Comparison of ENCODE assay signal across 8 cellular contexts in genomic region chr6:143337201-143337949, GRCh38.
DNase-seq lines count a peak whose midpoint lies in the region; ATAC-seq, FAIRE-seq and TF ChIP-seq lines count a peak whose summit lies in the region.

No MANE protein-coding gene starts in this region.

- TF ChIP-seq EP300 in H1 (IDR thresholded peaks at IDR 0.05; ENCODE audit: borderline replicate concordance in 1 of 2, low read depth in 2 of 2, low read length in 2 of 2) = no peak

- no peak overlapping the region for H4K8ac ChIP-seq in H1 (ENCODE audit: extremely low read depth, insufficient read depth, low read length)

- no peak overlapping the region for H4K91ac ChIP-seq in H1 (replicated peaks; ENCODE audit: insufficient read length, low read length)

- no peak overlapping the region for H2BK20ac ChIP-seq in H1 (ENCODE audit: low read length)

- H3K4me2 ChIP-seq in DND-41 (ENCODE audit: insufficient read depth, low read length) (no peak overlapping the region), H1 (ENCODE audit: insufficient read depth in 1 of 2, low read depth in 2 of 2, low read length in 2 of 2) (no peak overlapping the region)

- H3K4me1 ChIP-seq in DND-41 (ENCODE audit: insufficient read depth, low read length) (no peaks in the 10 kb centered on the region), H1 (replicated peaks in 1 of 4; ENCODE audit: control insufficient read depth in 3 of 4, insufficient read depth in 4 of 4, low read length in 3 of 4) (no peaks in the 10 kb centered on the region; a peak in 1 of 7 replicates), pancreas (no peaks in the 10 kb centered on the region)

- H3K4ac ChIP-seq in H1 (replicated peaks; ENCODE audit: insufficient read length, low read depth, low read length) = no peak overlapping the region

- peak; percentile 90 to 91 for TF ChIP-seq RAD21 in H1 (IDR thresholded peaks at IDR 0.05 in 1 of 2, conservative IDR thresholded peaks at IDR 0.05 in 1 of 2; ENCODE audit: low read depth in 2 of 2, low read length in 2 of 2)

- POLR2A ChIA-PET in H1 (lab: Charles Lee; ENCODE audit: partially characterized antibody) = no interaction called here

- peak; percentile 70 for TF ChIP-seq CTCF in DND-41 (IDR thresholded peaks at IDR 0.05; ENCODE audit: borderline replicate concordance, extremely low read depth, low read length, poor library complexity, severe bottlenecking)
- peak; percentile 92 to 99 (median 98) for TF ChIP-seq CTCF in H1 (IDR thresholded peaks at IDR 0.05; ENCODE audit: control extremely low read depth in 1 of 3, insufficient read depth in 1 of 3, low read depth in 1 of 3, low read length in 3 of 3)
- TF ChIP-seq CTCF in pancreas (IDR thresholded peaks at IDR 0.05) = peak in 2 of 4 donors; percentile 22 to 32

- DNase-seq in DND-41 = peak; percentile 57
- peak; percentile 28 for DNase-seq in activated CD4-positive, CD25-positive, alpha-beta regulatory T cell treated with anti-CD3 and anti-CD28 coated beads, Interleukin-2, amount 50 U/mL, for 16 hours (ENCODE audit: low read depth, low spot score)
- DNase-seq in H1 (ENCODE audit: low read depth in 1 of 2, low spot score in 2 of 2) = peak; percentile 70 to 98
- peak in 5 of 6 donors; percentile 33 to 71 (median 42) for DNase-seq in pancreas
- DNase-seq in RKO (ENCODE audit: low spot score) = no peak
- no peak for DNase-seq in pons (ENCODE audit: low spot score)

- H2BK12ac ChIP-seq in H1 (ENCODE audit: low read depth, low read length) = no peak overlapping the region

- no peak overlapping the region for H2BK5ac ChIP-seq in H1 (ENCODE audit: low read depth, low read length)

- no peak overlapping the region for H3K18ac ChIP-seq in H1 (ENCODE audit: extremely low read depth, low read length)

- H4K5ac ChIP-seq in H1 (ENCODE audit: insufficient read length, low read depth, low read length) = no peak overlapping the region

- H3K14ac ChIP-seq in H1 (ENCODE audit: insufficient read length) = no peak overlapping the region

- ATAC-seq in DND-41 (ENCODE audit: insufficient read depth, low read depth) = peak; percentile 78; the same call in 2 of the 3 replicates
- peak; percentile 61 for ATAC-seq in HG03521 (IDR thresholded peaks at IDR 0.05; ENCODE audit: unreplicated experiment)
- ATAC-seq in pancreas = peak in 2 of 4 donors; percentile 42 to 78
- no peak for ATAC-seq in GM19463 (IDR thresholded peaks at IDR 0.05; ENCODE audit: unreplicated experiment)

- H3K27ac ChIP-seq in DND-41 (ENCODE audit: low read length) (no peak overlapping the region), H1 (ENCODE audit: low read depth, low read length) (no peak overlapping the region), pancreas (no peak overlapping the region)

- H3K79me2 ChIP-seq in DND-41 (ENCODE audit: insufficient read depth, low read length) (no peaks in the 10 kb centered on the region), H1 (ENCODE audit: control insufficient read depth in 1 of 2, insufficient read depth in 2 of 2, low read length in 2 of 2) (no peaks in the 10 kb centered on the region)

- H3K23ac ChIP-seq in H1 (ENCODE audit: insufficient read length) = no peak overlapping the region

- H3K79me1 ChIP-seq in H1 (ENCODE audit: low read depth, low read length) = no peaks in the 10 kb centered on the region

- TF ChIP-seq POLR2A in H1 (IDR thresholded peaks at IDR 0.05; ENCODE audit: control extremely low read depth in 1 of 2, low read depth in 2 of 2, low read length in 2 of 2) = no peak

- 73% methylated on average over 17 of the region's 17 CpGs; no CpG with 5 or more reads in 1 of the 2 experiments for WGBS in H1 (ENCODE audit: extremely low coverage in 1 of 2, insufficient coverage in 1 of 2, insufficient read length in 1 of 2, insufficient replicate concordance in 2 of 2, low coverage in 1 of 2, low lambda C conversion rate in 2 of 2, missing lambda C conversion rate in 1 of 2), 2 experiments
- 81 to 87% methylated on average over 17 of the region's 17 CpGs for WGBS in pancreas, 2 donors

- H4K20me1 ChIP-seq in DND-41 (ENCODE audit: insufficient read depth, low read length) = no peaks in the 10 kb centered on the region
- no peaks in the 10 kb centered on the region for H4K20me1 ChIP-seq in H1 (replicated peaks in 1 of 2; ENCODE audit: control insufficient read depth in 1 of 2, insufficient read depth in 2 of 2, low read length in 2 of 2)

- CTCF ChIA-PET in H1 (lab: Charles Lee; ENCODE audit: partially characterized antibody) = interaction anchor here (0.6 to 7.3 kb wide), 62 partner anchors 8 to 1205 kb away, joined by 3 to 80 read pairs (median 4); no protein-coding TSS in a partner anchor

- H3K56ac ChIP-seq in H1 (replicated peaks; ENCODE audit: insufficient read length, low read depth, low read length) = no peak overlapping the region

- H3K9ac ChIP-seq in DND-41 (ENCODE audit: low read depth, low read length) (no peak overlapping the region), H1 (replicated peaks in 1 of 4; ENCODE audit: extremely low read depth in 1 of 4, low read depth in 3 of 4, low read length in 3 of 4) (no peak overlapping the region)

- FAIRE-seq in H1 (lab: Jason Lieb, UNC) = peak; percentile 28
- no peak for FAIRE-seq in pancreas (lab: Jason Lieb, UNC)

- H3K27me3 ChIP-seq in DND-41 (ENCODE audit: insufficient read depth, low read length, poor library complexity) = no peaks in the 10 kb centered on the region
- no peaks in the 10 kb centered on the region for H3K27me3 ChIP-seq in H1 (replicated peaks in 1 of 4; ENCODE audit: control insufficient read depth in 3 of 4, extremely low read depth in 1 of 4, insufficient read depth in 3 of 4, low read length in 3 of 4)
- H3K27me3 ChIP-seq in pancreas = no peaks in the 10 kb centered on the region

- H2AFZ ChIP-seq in DND-41 (ENCODE audit: low read depth, low read length) (no peak overlapping the region), H1 (ENCODE audit: low read length) (no peak overlapping the region; the same call in 1 of the 2 replicates)

- H3K4me3 ChIP-seq in DND-41 (ENCODE audit: low read depth in 1 of 2, low read length in 2 of 2) (no peak overlapping the region), H1 (ENCODE audit: extremely low read depth in 1 of 4, insufficient read depth in 2 of 4, low read depth in 3 of 4, low read length in 4 of 4) (no peak overlapping the region), pancreas (no peak overlapping the region)

- no peak overlapping the region for H2BK15ac ChIP-seq in H1 (ENCODE audit: low read length)

- H3K36me3 ChIP-seq in DND-41 (ENCODE audit: insufficient read depth, low read length) (no peaks in the 10 kb centered on the region), H1 (ENCODE audit: control insufficient read depth in 2 of 4, insufficient read depth in 4 of 4, low read length in 3 of 4) (no peaks in the 10 kb centered on the region; a peak in 1 of 8 replicates), pancreas (no peaks in the 10 kb centered on the region)

- H2BK120ac ChIP-seq in H1 (replicated peaks; ENCODE audit: low read depth, low read length) = no peak overlapping the region

- intact Hi-C loops in pancreas (cut with DNase I) = no loop called here

- H3K9me3 ChIP-seq in DND-41 (ENCODE audit: insufficient read depth, low read length, severe bottlenecking) (no peaks in the 10 kb centered on the region), H1 (ENCODE audit: insufficient read depth in 2 of 2, low read depth in 1 of 2, low read length in 1 of 2) (no peaks in the 10 kb centered on the region), pancreas (no peaks in the 10 kb centered on the region)

- no peak overlapping the region for H2AK5ac ChIP-seq in H1 (ENCODE audit: low read depth, low read length)

- no peaks in the 10 kb centered on the region for H3K23me2 ChIP-seq in H1 (ENCODE audit: low read depth, low read length)

TF ChIP-seq in H1, 55 proteins besides CTCF, POLR2A, EP300 and RAD21:
- TF ChIP-seq, protein P1, sequence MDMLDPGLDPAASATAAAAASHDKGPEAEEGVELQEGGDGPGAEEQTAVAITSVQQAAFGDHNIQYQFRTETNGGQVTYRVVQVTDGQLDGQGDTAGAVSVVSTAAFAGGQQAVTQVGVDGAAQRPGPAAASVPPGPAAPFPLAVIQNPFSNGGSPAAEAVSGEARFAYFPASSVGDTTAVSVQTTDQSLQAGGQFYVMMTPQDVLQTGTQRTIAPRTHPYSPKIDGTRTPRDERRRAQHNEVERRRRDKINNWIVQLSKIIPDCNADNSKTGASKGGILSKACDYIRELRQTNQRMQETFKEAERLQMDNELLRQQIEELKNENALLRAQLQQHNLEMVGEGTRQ (IDR thresholded peaks at IDR 0.05; ENCODE audit: low read length) = peak; percentile 76
- TF ChIP-seq SIN3A (conservative IDR thresholded peaks at IDR 0.05 in 1 of 2, IDR thresholded peaks at IDR 0.05 in 1 of 2; ENCODE audit: low read depth in 1 of 2, low read length in 2 of 2) (no peak), TEAD4 (IDR thresholded peaks at IDR 0.05; ENCODE audit: low read depth, low read length) (0 out of 2 replicates have a peak, but pooled peaks have one; percentile 9), JUND (IDR thresholded peaks at IDR 0.05; ENCODE audit: low read length) (0 out of 2 replicates have a peak, but pooled peaks have one; percentile 57), MAX (IDR thresholded peaks at IDR 0.05) (peak; percentile 68), POLR2AphosphoS5 (IDR thresholded peaks at IDR 0.05; ENCODE audit: low read depth, low read length) (no peak), GTF2F1 (IDR thresholded peaks at IDR 0.05; ENCODE audit: borderline replicate concordance, low read depth, low read length) (0 out of 2 replicates have a peak, but pooled peaks have one; percentile 36), CHD2 (IDR thresholded peaks at IDR 0.05; ENCODE audit: low read length) (no peak), CREB1 (IDR thresholded peaks at IDR 0.05) (no peak), TBP (IDR thresholded peaks at IDR 0.05; ENCODE audit: low read depth, low read length) (no peak), BRCA1 (IDR thresholded peaks at IDR 0.05; ENCODE audit: low read depth, low read length) (no peak)
- TF ChIP-seq, protein P2, sequence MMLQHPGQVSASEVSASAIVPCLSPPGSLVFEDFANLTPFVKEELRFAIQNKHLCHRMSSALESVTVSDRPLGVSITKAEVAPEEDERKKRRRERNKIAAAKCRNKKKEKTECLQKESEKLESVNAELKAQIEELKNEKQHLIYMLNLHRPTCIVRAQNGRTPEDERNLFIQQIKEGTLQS (IDR thresholded peaks at IDR 0.05; ENCODE audit: insufficient read depth, low read depth, low read length) = peak; percentile 60; the same call in 1 of the 2 replicates
- TF ChIP-seq, protein P3, sequence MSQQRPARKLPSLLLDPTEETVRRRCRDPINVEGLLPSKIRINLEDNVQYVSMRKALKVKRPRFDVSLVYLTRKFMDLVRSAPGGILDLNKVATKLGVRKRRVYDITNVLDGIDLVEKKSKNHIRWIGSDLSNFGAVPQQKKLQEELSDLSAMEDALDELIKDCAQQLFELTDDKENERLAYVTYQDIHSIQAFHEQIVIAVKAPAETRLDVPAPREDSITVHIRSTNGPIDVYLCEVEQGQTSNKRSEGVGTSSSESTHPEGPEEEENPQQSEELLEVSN (IDR thresholded peaks at IDR 0.05) = peak; percentile 40; the same call in 1 of the 2 replicates

Comparison
In these comparisons a context has a peak if more than half of its experiments do, and no peak if none do; other contexts are left out.
1. DNase-seq: peak in DND-41 (single experiment), activated CD4-positive, CD25-positive, alpha-beta regulatory T cell treated with anti-CD3 and anti-CD28 coated beads, Interleukin-2, amount 50 U/mL, for 16 hours (single experiment), H1 (2 of 2) and pancreas (5 of 6); none in RKO (single experiment) and pons (single experiment).